Comparison of ENCODE assay signal across 8 cellular contexts in the genomic region with DNA sequence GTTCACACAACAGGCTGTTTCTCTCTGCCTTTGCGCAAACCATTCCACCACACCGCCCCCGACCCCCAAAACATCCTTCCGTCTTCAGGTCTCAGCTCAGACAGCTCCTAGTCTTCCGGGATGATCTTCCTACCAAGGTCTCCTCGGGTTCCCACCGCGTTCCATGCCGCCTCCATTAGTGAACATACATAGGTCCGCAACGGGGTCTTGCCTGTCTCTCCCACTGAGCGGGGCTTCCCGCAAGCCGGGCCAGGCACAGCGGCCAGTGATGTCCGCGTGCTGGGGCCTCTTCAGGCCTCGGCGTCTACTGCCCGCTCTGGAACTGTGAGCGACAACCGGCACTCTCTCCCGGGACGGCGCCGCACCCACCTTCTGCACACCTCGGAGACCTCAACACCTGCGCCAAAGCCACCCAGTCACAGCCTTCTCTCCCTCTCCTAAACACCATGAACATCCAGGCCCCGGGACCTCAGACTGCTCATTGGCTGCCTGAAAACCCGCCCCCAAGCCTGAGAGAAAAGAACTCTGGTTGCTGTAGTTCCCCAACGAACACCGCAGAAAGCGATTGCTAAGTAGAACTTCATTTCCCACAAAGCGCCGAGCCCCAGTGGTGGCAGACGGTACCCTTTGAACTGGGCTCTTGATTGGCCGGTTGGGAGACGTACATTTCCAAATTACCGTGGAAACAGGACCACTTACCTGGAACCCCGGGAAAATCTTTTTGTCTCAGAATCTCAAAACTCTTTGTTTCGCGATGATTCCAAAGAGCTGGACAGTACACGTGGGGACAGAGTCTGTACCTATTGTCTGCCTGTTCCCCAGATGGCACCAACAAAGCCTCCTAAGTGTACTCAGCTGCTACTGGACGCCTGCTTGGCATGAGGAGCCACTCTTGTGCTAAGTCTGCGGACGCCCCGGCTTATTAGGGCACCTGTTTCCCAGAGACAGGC. TPM values are rescaled to one million over a fixed set of nuclear protein-coding genes. Genes with fewer than 3 reads are reported as not detected.
DNase-seq lines count a peak whose midpoint lies in the region; ATAC-seq, FAIRE-seq and TF ChIP-seq lines count a peak whose summit lies in the region.

No MANE protein-coding gene starts in this region.

- no peak overlapping the region for H3K4me3 Mint-ChIP-seq in activated naive CD8-positive, alpha-beta T cell treated with anti-CD3 and anti-CD28 coated beads, Interleukin-2, amount 10 ng/mL, durations not matched to agents 7 days and 5 days

- H3K27me3 ChIP-seq in SK-N-SH (ENCODE audit: insufficient read depth) (no peaks in the 10 kb centered on the region), pancreas (no peaks in the 10 kb centered on the region), thyroid gland (no peaks in the 10 kb centered on the region)

- TF ChIP-seq RAD21 in SK-N-SH (IDR thresholded peaks at IDR 0.05; ENCODE audit: low read length) = no peak

- peaks cover 17% of the 10 kb centered on the region for H3K36me3 Mint-ChIP-seq in activated naive CD8-positive, alpha-beta T cell treated with anti-CD3 and anti-CD28 coated beads, Interleukin-2, amount 10 ng/mL, durations not matched to agents 7 days and 5 days

- peak; percentile 96 for FAIRE-seq in pancreas (lab: Jason Lieb, UNC)

- peaks cover 0 to 11% of the 10 kb centered on the region in 2 experiments; a peak in 1 of 4 replicates for H3K4me1 ChIP-seq in SK-N-SH (ENCODE audit: control insufficient read depth in 1 of 2, insufficient read depth in 2 of 2, low read depth in 1 of 2, low read length in 1 of 2)
- peaks cover 0 to 8% (median 5%) of the 10 kb centered on the region in 3 donors for H3K4me1 ChIP-seq in pancreas
- peaks cover 5 to 7% of the 10 kb centered on the region in 2 donors for H3K4me1 ChIP-seq in thyroid gland

- H3K36me3 ChIP-seq in SK-N-SH (replicated peaks in 1 of 2; ENCODE audit: control insufficient read depth in 1 of 2, insufficient read depth in 2 of 2, low read length in 1 of 2) = peaks cover 20 to 26% of the 10 kb centered on the region in 2 experiments
- H3K36me3 ChIP-seq in pancreas = peaks cover 0 to 17% (median 7%) of the 10 kb centered on the region in 3 donors
- peaks cover 40 to 41% of the 10 kb centered on the region in 2 donors for H3K36me3 ChIP-seq in thyroid gland

- ATAC-seq in GM21717 (IDR thresholded peaks at IDR 0.05; ENCODE audit: unreplicated experiment) (peak; percentile 54), pancreas (peak; percentile 95 to 97 (median 96))
- peak; percentile 98 for ATAC-seq in activated naive CD8-positive, alpha-beta T cell treated with anti-CD3 and anti-CD28 coated beads, Interleukin-2, amount 10 ng/mL, durations not matched to agents 7 days and 5 days (ENCODE audit: low read depth)

- intact Hi-C loops in cardiac septum (cut with DNase I) = no loop called here
- intact Hi-C loops in pancreas (cut with DNase I) = no loop called here
- intact Hi-C loops in thyroid gland (cut with DNase I) = no loop called here

- peak overlapping the region; percentile 65 for H3K9ac ChIP-seq in SK-N-SH

- peak overlapping the region; percentile 81 to 86 for H3K4me3 ChIP-seq in SK-N-SH (ENCODE audit: low read depth in 2 of 2, low read length in 1 of 2)
- H3K4me3 ChIP-seq in pancreas = peak overlapping the region; percentile 35 to 79 (median 64)
- H3K4me3 ChIP-seq in thyroid gland (replicated peaks in 1 of 3) = peak overlapping the region; percentile 5 to 40 (median 22)

- no peak for TF ChIP-seq EP300 in SK-N-SH (IDR thresholded peaks at IDR 0.05; ENCODE audit: borderline replicate concordance in 1 of 2, low read depth in 1 of 2, low read length in 1 of 2)

- 25% methylated on average over 32 of the region's 47 CpGs for WGBS in SK-N-SH (ENCODE audit: low lambda C conversion rate)
- 3 to 4% methylated on average over 46 to 47 of the region's 47 CpGs for WGBS in pancreas, 2 donors
- WGBS in thyroid gland, 2 donors = 14 to 15% methylated on average over 36 to 43 of the region's 47 CpGs

- POLR2A ChIA-PET in SK-N-SH (lab: Yijun Ruan, JAX) = interaction anchor here (1.0 to 2.3 kb wide), 2 partner anchors 9 to 10 kb away, joined by 3 to 9 read pairs; no protein-coding TSS in a partner anchor
- POLR2A ChIA-PET in activated naive CD8-positive, alpha-beta T cell treated with anti-CD3 and anti-CD28 coated beads, Interleukin-2, amount 10 ng/mL, durations not matched to agents 7 days and 5 days (lab: Charles Lee) = interaction anchor here (0.5 to 2.1 kb wide), 3 partner anchors 9 to 925 kb away, joined by 3 to 20 read pairs (median 4); a partner anchor contains a TSS

- H3K27ac Mint-ChIP-seq in activated naive CD8-positive, alpha-beta T cell treated with anti-CD3 and anti-CD28 coated beads, Interleukin-2, amount 10 ng/mL, durations not matched to agents 7 days and 5 days = no peak overlapping the region

- no peaks in the 10 kb centered on the region for H3K9me2 ChIP-seq in SK-N-SH

- DNase-seq in DMS79 (lab: John Stamatoyannopoulos, UW) (peak; percentile 97), LHCN-M2 (ENCODE audit: low read depth) (peak; percentile 85), SK-N-SH (peak; percentile 93), cardiac septum (ENCODE audit: low spot score) (peak; percentile 94), pancreas (peak; percentile 84 to 93 (median 90)), thyroid gland (peak; percentile 89 to 91)
- peak; percentile 76 for DNase-seq in activated naive CD8-positive, alpha-beta T cell treated with anti-CD3 and anti-CD28 coated beads, Interleukin-2, amount 10 ng/mL, durations not matched to agents 7 days and 5 days

- H3K9me3 ChIP-seq in SK-N-SH = no peaks in the 10 kb centered on the region
- no peaks in the 10 kb centered on the region for H3K9me3 ChIP-seq in pancreas
- H3K9me3 ChIP-seq in thyroid gland = no peaks in the 10 kb centered on the region

- peak overlapping the region; percentile 78; the same call in 1 of the 2 replicates for H2AFZ ChIP-seq in SK-N-SH (ENCODE audit: low read depth)

- peak overlapping the region; percentile 48 to 72; a peak in 3 of 4 replicates for H3K27ac ChIP-seq in SK-N-SH (ENCODE audit: low read depth in 2 of 2, low read length in 1 of 2)
- peak overlapping the region in 3 of 4 donors; percentile 27 to 59 (median 55) for H3K27ac ChIP-seq in pancreas
- H3K27ac ChIP-seq in thyroid gland = peak overlapping the region in 1 of 3 donors; percentile 18

- H3K9me3 Mint-ChIP-seq in activated naive CD8-positive, alpha-beta T cell treated with anti-CD3 and anti-CD28 coated beads, Interleukin-2, amount 10 ng/mL, durations not matched to agents 7 days and 5 days = peaks cover 1% of the 10 kb centered on the region

- H3F3A ChIP-seq in SK-N-SH (replicated peaks; ENCODE audit: insufficient read depth) = no peaks in the 10 kb centered on the region

- CTCF ChIA-PET in SK-N-SH (lab: Yijun Ruan, JAX) = interaction anchor here (0.7 to 1.8 kb wide), 3 partner anchors 9 to 32 kb away, joined by 3 to 6 read pairs (median 6); a partner anchor contains a TSS

- H3K27me3 Mint-ChIP-seq in activated naive CD8-positive, alpha-beta T cell treated with anti-CD3 and anti-CD28 coated beads, Interleukin-2, amount 10 ng/mL, durations not matched to agents 7 days and 5 days = no peaks in the 10 kb centered on the region

- H3K4me1 Mint-ChIP-seq in activated naive CD8-positive, alpha-beta T cell treated with anti-CD3 and anti-CD28 coated beads, Interleukin-2, amount 10 ng/mL, durations not matched to agents 7 days and 5 days = peaks cover 9% of the 10 kb centered on the region

- H4K20me1 ChIP-seq in SK-N-SH (ENCODE audit: insufficient read depth) = no peaks in the 10 kb centered on the region

- peaks cover 8% of the 10 kb centered on the region; the same call in 1 of the 2 replicates for H3K79me2 ChIP-seq in SK-N-SH (ENCODE audit: insufficient read depth)

- TF ChIP-seq CTCF in SK-N-SH (IDR thresholded peaks at IDR 0.05) = no peak
- no peak for TF ChIP-seq CTCF in pancreas (IDR thresholded peaks at IDR 0.05)
- peak in 2 of 6 experiments; percentile 12 to 39 for TF ChIP-seq CTCF in thyroid gland (IDR thresholded peaks at IDR 0.05)

- TF ChIP-seq POLR2A in thyroid gland (IDR thresholded peaks at IDR 0.05) = peak in 1 of 2 donors; percentile 68

- H3K4me2 ChIP-seq in SK-N-SH = peak overlapping the region; percentile 96

TF ChIP-seq in SK-N-SH, 30 proteins besides CTCF, POLR2A, EP300 and RAD21 (continues in another document):
- TF ChIP-seq EZH2phosphoT487 (IDR thresholded peaks at IDR 0.05; ENCODE audit: borderline replicate concordance, low read depth) = no peak
- TF ChIP-seq FOSL2 (IDR thresholded peaks at IDR 0.05; ENCODE audit: borderline replicate concordance, low read depth) = 0 out of 2 replicates have a peak, but pooled peaks have one; percentile 2

RNA-seq across cellular contexts. Expression of a gene that starts 9.5 kb away (rescaled TPM):
- total RNA-seq in LHCN-M2 (2014; rRNA removed) = 0.86 and 1.2 TPM in 2 replicates
- 0.38 TPM for polyA plus RNA-seq in LHCN-M2 (2012)
- polyA plus RNA-seq in SK-N-SH (2012; rRNA removed) = 10.2 and 17.2 TPM in 2 replicates
- polyA plus RNA-seq in SK-N-SH (2012; cell fraction: cytosol; rRNA removed) = 11.4 and 17.5 TPM in 2 replicates
- 44.6 and 45.8 TPM in 2 replicates for polyA plus RNA-seq in SK-N-SH (2012; cell fraction: nucleus; rRNA removed)
- total RNA-seq in activated naive CD8-positive, alpha-beta T cell treated with anti-CD3 and anti-CD28 coated beads, Interleukin-2, amount 10 ng/mL, durations not matched to agents 7 days and 5 days = 10 to 100 TPM; 15.8 to 17.3 TPM
- total RNA-seq in cardiac septum = 31.2 TPM
- total RNA-seq in pancreas = 10 to 100 TPM in 1 of 6 donors, 1 to 10 TPM in 5; 6.2 to 14.1 (median 7.5) TPM
- polyA plus RNA-seq in pancreas = 10 to 100 TPM; 12.8 to 20.6 TPM
- total RNA-seq in thyroid gland = 10 to 100 TPM; 15.6 to 31.2 (median 22.6) TPM

RNA-seq across cellular contexts. Expression of a gene that starts 21.8 kb away (rescaled TPM):
- total RNA-seq in LHCN-M2 (2014; rRNA removed) = 68.2 and 80.9 TPM in 2 replicates
- 180 TPM for polyA plus RNA-seq in LHCN-M2 (2012)
- 340 and 371 TPM in 2 replicates for polyA plus RNA-seq in SK-N-SH (2012; rRNA removed)
- 248 and 314 TPM in 2 replicates for polyA plus RNA-seq in SK-N-SH (2012; cell fraction: cytosol; rRNA removed)
- 135 and 169 TPM in 2 replicates for polyA plus RNA-seq in SK-N-SH (2012; cell fraction: nucleus; rRNA removed)
- total RNA-seq in activated naive CD8-positive, alpha-beta T cell treated with anti-CD3 and anti-CD28 coated beads, Interleukin-2, amount 10 ng/mL, durations not matched to agents 7 days and 5 days = 100 to 1,000 TPM; 344 to 357 TPM
- 64.8 TPM for total RNA-seq in cardiac septum
- 100 to 1,000 TPM in 5 of 6 donors, 10 to 100 TPM in 1; 86.4 to 166 (median 109) TPM for total RNA-seq in pancreas
- polyA plus RNA-seq in pancreas = 100 to 1,000 TPM in 1 of 2 donors, 10 to 100 TPM in 1; 96.4 to 131 TPM
- 100 to 1,000 TPM in 1 of 4 donors, 10 to 100 TPM in 3; 80.9 to 118 (median 91.1) TPM for total RNA-seq in thyroid gland

RNA-seq across cellular contexts. Expression of a gene that starts 45.8 kb away (rescaled TPM):
- total RNA-seq in LHCN-M2 (2014; rRNA removed) = not detected in 2 replicates
- not detected for polyA plus RNA-seq in LHCN-M2 (2012)
- polyA plus RNA-seq in SK-N-SH (2012; rRNA removed) = not detected in 2 replicates
- not detected in 2 replicates for polyA plus RNA-seq in SK-N-SH (2012; cell fraction: cytosol; rRNA removed)
- not detected in 2 replicates for polyA plus RNA-seq in SK-N-SH (2012; cell fraction: nucleus; rRNA removed)
- not detected for total RNA-seq in activated naive CD8-positive, alpha-beta T cell treated with anti-CD3 and anti-CD28 coated beads, Interleukin-2, amount 10 ng/mL, durations not matched to agents 7 days and 5 days
- total RNA-seq in cardiac septum = not detected
- not detected for total RNA-seq in pancreas
- not detected for polyA plus RNA-seq in pancreas
- not detected for total RNA-seq in thyroid gland

Comparison
In these comparisons a context has a peak if more than half of its experiments do, and no peak if none do; other contexts are left out.
1. H3K4me3 ChIP-seq: peak in every context shown above with its lines; median percentile 84 in SK-N-SH; 64 in pancreas; 22 in thyroid gland.